ENCODE assay signal across 29 cellular contexts in the genomic region with DNA sequence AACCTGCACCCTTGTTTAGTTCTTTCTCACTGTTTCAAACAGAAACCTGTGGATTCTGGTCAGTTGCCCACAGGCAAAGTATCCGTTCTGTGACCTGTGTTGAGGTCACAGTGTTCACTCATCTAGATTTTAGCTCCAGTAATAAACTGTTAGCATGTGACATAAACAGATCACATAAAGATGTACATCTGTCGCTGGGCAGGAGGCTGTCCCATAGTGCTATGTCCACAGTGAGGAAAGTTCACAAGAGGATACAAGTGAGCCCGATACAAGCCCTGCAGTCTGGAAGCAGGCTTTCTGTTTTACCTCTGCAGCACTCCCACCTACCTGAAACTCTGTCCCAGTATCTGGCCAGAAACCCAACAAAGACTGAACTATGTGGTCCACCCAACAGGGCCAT. TPM values are rescaled to one million over a fixed set of nuclear protein-coding genes. Genes with fewer than 3 reads are reported as not detected.
"Had no signal": no experiment of that assay in that cellular context is flagged by ENCODE, and none has a peak within 500 bp of the region (broad histone marks: within the 10 kb centered on the region; RNA-seq: fewer than 3 reads in every experiment).

No MANE protein-coding gene starts in this region.

- H3K9me3 Mint-ChIP-seq: memory B cell; natural killer cell; stimulated activated naive CD8-positive, alpha-beta T cell treated with anti-CD3 and anti-CD28 coated beads, Interleukin-15, amount 100 ng/mL, for 72 hours had no signal

- H3K36me3 Mint-ChIP-seq: memory B cell, natural killer cell had no signal

- H3K4me1 ChIP-seq: foreskin keratinocyte, gastroesophageal sphincter, heart left ventricle, prostate gland, right atrium auricular region, suprapubic skin, transverse colon, upper lobe of right lung, uterus had no signal

- ATAC-seq: esophagus mucosa; foreskin keratinocyte; gastroesophageal sphincter; heart left ventricle; left lobe of liver; natural killer cell; sciatic nerve; stimulated activated naive CD8-positive, alpha-beta T cell treated with anti-CD3 and anti-CD28 coated beads, Interleukin-15, amount 100 ng/mL, for 72 hours; upper lobe of right lung had no signal

- H3K9me3 ChIP-seq: gastroesophageal sphincter, prostate gland, suprapubic skin, transverse colon, upper lobe of right lung, uterus had no signal

- DNase-seq: dorsolateral prefrontal cortex; effector CD4-positive, alpha-beta T cell; foreskin keratinocyte; heart left ventricle; kidney; natural killer cell; stimulated activated CD4-positive, alpha-beta T cell treated with anti-CD3 and anti-CD28 coated beads, Interleukin-12 subunit alpha, Interleukin-12 subunit beta, amount 100 ng/mL, for 4 hours; stimulated activated CD4-positive, alpha-beta T cell treated with anti-CD3 and anti-CD28 coated beads, Interleukin-2, amount 100 ng/mL, for 48 hours; stimulated activated naive CD4-positive, alpha-beta T cell; stimulated activated naive CD8-positive, alpha-beta T cell treated with anti-CD3 and anti-CD28 coated beads, Interleukin-15, amount 100 ng/mL, for 72 hours; transverse colon; upper lobe of right lung; uterus had no signal

- H3K4me2 ChIP-seq: hepatocyte, smooth muscle cell had no signal

- H2AFZ ChIP-seq: hepatocyte had no signal

- H3K36me3 ChIP-seq: gastroesophageal sphincter, heart left ventricle, prostate gland, right atrium auricular region, suprapubic skin, transverse colon, upper lobe of right lung, uterus had no signal

- H3K4me3 ChIP-seq: dorsolateral prefrontal cortex, gastroesophageal sphincter, heart left ventricle, hepatocyte, lung, prostate gland, right atrium auricular region, smooth muscle cell, suprapubic skin, transverse colon, upper lobe of right lung, uterus had no signal

- H3K27ac ChIP-seq: dorsolateral prefrontal cortex, epithelial cell of prostate, foreskin keratinocyte, gastroesophageal sphincter, heart left ventricle, hepatocyte, prostate gland, right atrium auricular region, suprapubic skin, transverse colon, upper lobe of right lung, uterus had no signal

- H3K27me3 ChIP-seq: foreskin keratinocyte, hepatocyte, right atrium auricular region, uterus had no signal

- H3K4me3 Mint-ChIP-seq: memory B cell; natural killer cell; stimulated activated naive CD8-positive, alpha-beta T cell treated with anti-CD3 and anti-CD28 coated beads, Interleukin-15, amount 100 ng/mL, for 72 hours had no signal

- H3K27ac Mint-ChIP-seq: memory B cell; natural killer cell; stimulated activated naive CD8-positive, alpha-beta T cell treated with anti-CD3 and anti-CD28 coated beads, Interleukin-15, amount 100 ng/mL, for 72 hours had no signal

- H3K4me1 Mint-ChIP-seq: memory B cell; natural killer cell; stimulated activated naive CD8-positive, alpha-beta T cell treated with anti-CD3 and anti-CD28 coated beads, Interleukin-15, amount 100 ng/mL, for 72 hours had no signal

- H3K79me2 ChIP-seq: hepatocyte had no signal

RNA-seq across cellular contexts. Expression of a gene that starts 28.4 kb away (rescaled TPM):
- total RNA-seq: fibroblast of lung, foreskin keratinocyte, hepatocyte, kidney, left lobe of liver, lung, mononuclear cell, natural killer cell, osteocyte, right atrium auricular region, smooth muscle cell, upper lobe of right lung had no signal
- polyA plus RNA-seq: fibroblast of lung, foreskin keratinocyte, hepatocyte, liver, smooth muscle cell had no signal
